ENCODE assay signal across 19 cellular contexts in genomic region chr19:7819337-7819736, GRCh38. TPM values are rescaled to one million over a fixed set of nuclear protein-coding genes. Genes with fewer than 3 reads are reported as not detected.
DNase-seq lines count a peak whose midpoint lies in the region; ATAC-seq, FAIRE-seq and TF ChIP-seq lines count a peak whose summit lies in the region.
"Had no signal": no experiment of that assay in that cellular context is flagged by ENCODE, and none has a peak within 500 bp of the region (broad histone marks: within the 10 kb centered on the region; RNA-seq: fewer than 3 reads in every experiment).

No MANE protein-coding gene starts in this region.

- H3K4me3 ChIP-seq in GM12878, result no peak overlapping the region
- H3K4me3 ChIP-seq: A549 had no signal

- H3K9ac ChIP-seq in GM12878 (ENCODE audit: control insufficient read depth, insufficient read depth, low read length), result no peak overlapping the region

- H4K20me1 ChIP-seq in GM12878 (ENCODE audit: control insufficient read depth, insufficient read depth), result no peaks in the 10 kb centered on the region

- peaks cover 35% of the 10 kb centered on the region for H3K4me1 Mint-ChIP-seq in stimulated activated naive CD8-positive, alpha-beta T cell treated with anti-CD3 and anti-CD28 coated beads, Interleukin-15, amount 100 ng/mL, for 72 hours
- peaks cover 7% of the 10 kb centered on the region for H3K4me1 Mint-ChIP-seq in HFFc6 (ENCODE audit: low read depth)

- peak; percentile 85 for FAIRE-seq in GM12878 (lab: Jason Lieb, UNC)
- FAIRE-seq: A549 had no signal

- in situ Hi-C loops in GM12878 (cut with MboI), result no loop called here

- POLR2A ChIA-PET in GM12878 (lab: Charles Lee), result interaction anchor here (0.6 to 1.4 kb wide), 3 partner anchors 9 to 407 kb away, joined by 3 to 5 read pairs (median 3); no protein-coding TSS in a partner anchor

- no peak; a peak in 2 of 4 replicates for TF ChIP-seq EP300 in GM12878 (IDR thresholded peaks at IDR 0.05; ENCODE audit: borderline replicate concordance in 1 of 2, control insufficient read depth in 1 of 2, low read depth in 2 of 2, low read length in 2 of 2)

- peaks cover 5 to 12% of the 10 kb centered on the region in 2 donors for H3K9me3 Mint-ChIP-seq in stimulated activated naive CD8-positive, alpha-beta T cell treated with anti-CD3 and anti-CD28 coated beads, Interleukin-15, amount 100 ng/mL, for 72 hours
- 0 out of 2 replicates have a peak, but pooled peaks cover 4% of the 10 kb centered on the region for H3K9me3 Mint-ChIP-seq in HFFc6

- H3K4me1 ChIP-seq in GM12878 (ENCODE audit: control insufficient read depth, insufficient read depth, low read length), result peaks cover 24% of the 10 kb centered on the region
- H3K4me1 ChIP-seq: A549 had no signal

- TF ChIP-seq CTCF in GM12878 (IDR thresholded peaks at IDR 0.05 in 2 of 3, conservative IDR thresholded peaks at IDR 0.05 in 1 of 3; ENCODE audit: control insufficient read depth in 2 of 3, extremely low read depth in 1 of 3, insufficient read depth in 1 of 3, low read depth in 3 of 3, low read length in 3 of 3), result no peak
- no peak for TF ChIP-seq CTCF in HFFc6 (IDR thresholded peaks at IDR 0.05)

- SMC1A ChIA-PET in GM12878 (lab: Charles Lee; ENCODE audit: uncharacterized antibody, unreplicated experiment), result interaction anchor here (0.8 to 2.6 kb wide), 7 partner anchors 9 to 97 kb away, joined by 3 to 11 read pairs (median 4); no protein-coding TSS in a partner anchor

- no peaks in the 10 kb centered on the region for H3K79me2 ChIP-seq in GM12878 (ENCODE audit: control insufficient read depth, insufficient read depth, low read length)

- H3K27ac ChIP-seq in GM12878 (ENCODE audit: control insufficient read depth, insufficient read depth), result peak overlapping the region; percentile 41
- H3K27ac ChIP-seq: A549, RWPE1 had no signal

- H3K27ac Mint-ChIP-seq in stimulated activated naive CD8-positive, alpha-beta T cell treated with anti-CD3 and anti-CD28 coated beads, Interleukin-15, amount 100 ng/mL, for 72 hours, result no peak overlapping the region
- no peak overlapping the region for H3K27ac Mint-ChIP-seq in HFFc6
- H3K27ac Mint-ChIP-seq: CD14-positive monocyte had no signal

- no peak overlapping the region for H3K4me2 ChIP-seq in GM12878 (ENCODE audit: control insufficient read depth, insufficient read depth)
- H3K4me2 ChIP-seq: A549 had no signal

- no peak overlapping the region for H3K4me3 Mint-ChIP-seq in stimulated activated naive CD8-positive, alpha-beta T cell treated with anti-CD3 and anti-CD28 coated beads, Interleukin-15, amount 100 ng/mL, for 72 hours
- H3K4me3 Mint-ChIP-seq in HFFc6, result no peak overlapping the region

- peaks cover 17% of the 10 kb centered on the region for H3K9me3 ChIP-seq in GM12878 (replicated peaks; ENCODE audit: control insufficient read depth, insufficient read depth, low read length)
- H3K9me3 ChIP-seq: A549 had no signal

- peak; percentile 60 for ATAC-seq in stimulated activated naive CD8-positive, alpha-beta T cell treated with anti-CD3 and anti-CD28 coated beads, Interleukin-15, amount 100 ng/mL, for 72 hours
- ATAC-seq in stimulated activated naive CD8-positive, alpha-beta T cell treated with anti-CD3 and anti-CD28 coated beads, Interleukin-15, Interleukin-2, amounts not matched to agents 100 U/mL and 50 U/mL, for 24 hours, result no peak
- peak; percentile 72 for ATAC-seq in HG02610 (IDR thresholded peaks at IDR 0.05; ENCODE audit: unreplicated experiment)
- peak; percentile 82 for ATAC-seq in GM12878
- no peak for ATAC-seq in SK-N-SH treated with all-trans-retinoic acid at 6 μM for 48 hours
- ATAC-seq: A549, PC-3 had no signal

- H3K36me3 ChIP-seq in GM12878 (ENCODE audit: control insufficient read depth in 2 of 2, insufficient read depth in 2 of 2, low read length in 1 of 2), result no peaks in the 10 kb centered on the region

- H3K27me3 ChIP-seq in GM12878 (replicated peaks in 1 of 2; ENCODE audit: control insufficient read depth in 2 of 2, insufficient read depth in 2 of 2, low read length in 1 of 2), result no peaks in the 10 kb centered on the region

- no peaks in the 10 kb centered on the region for H3K36me3 Mint-ChIP-seq in HFFc6 (ENCODE audit: low read depth)

- RAD21 ChIA-PET in GM12878 (lab: Charles Lee; ENCODE audit: unreplicated experiment), result interaction anchor here (0.8 to 1.9 kb wide), 3 partner anchors 12 to 251 kb away, joined by 3 to 4 read pairs (median 4); no protein-coding TSS in a partner anchor

- no peak for TF ChIP-seq POLR2A in GM12878 (IDR thresholded peaks at IDR 0.05; ENCODE audit: low read depth, low read length)

- WGBS in GM12878 (ENCODE audit: insufficient coverage, insufficient replicate concordance, low lambda C conversion rate, missing lambda C conversion rate), result 0% methylated on average over 2 of the region's 2 CpGs

- no TSS peak for BruUV-seq in GM12878 (replicated peaks; lab: Mats Ljungman, UMichigan)

- TF ChIP-seq RAD21 in GM12878 (IDR thresholded peaks at IDR 0.05; ENCODE audit: insufficient read depth, low read depth, low read length), result no peak

- CTCF ChIA-PET in GM12878 (lab: Yijun Ruan, JAX), result interaction anchor here (0.5 to 3.1 kb wide), 5 partner anchors 17 to 256 kb away, joined by 3 to 10 read pairs (median 4); no protein-coding TSS in a partner anchor

- intact Hi-C loops in GM12878 (cut with micrococcal nuclease; ENCODE audit: unreplicated experiment), result loop anchor here (2.0 kb wide), 1 partner anchor 19 kb away; no protein-coding TSS in a partner anchor

- no peak overlapping the region for H2AFZ ChIP-seq in GM12878 (ENCODE audit: control insufficient read depth, low read depth, low read length)

- no peak for DNase-seq in stimulated activated naive CD8-positive, alpha-beta T cell treated with anti-CD3 and anti-CD28 coated beads, Interleukin-15, amount 100 ng/mL, for 72 hours
- DNase-seq in stimulated activated naive CD8-positive, alpha-beta T cell treated with anti-CD3 and anti-CD28 coated beads, Interleukin-15, Interleukin-2, amounts not matched to agents 100 U/mL and 50 U/mL, for 24 hours, result no peak
- DNase-seq in GM12878 (ENCODE audit: low read depth, low spot score) (peak; percentile 86), HFFc6 (no peak), GM03348 (ENCODE audit: low spot score) (no peak)
- DNase-seq: COR-L47, H7, NCI-H1417, NCI-H2029, NCI-H2171 treated with DMSO at 0.1 percent for 48 hours, NCI-H748 treated with DMSO at 0.1 percent for 48 hours, PC-3 had no signal

- peaks cover 78% of the 10 kb centered on the region for H3K27me3 Mint-ChIP-seq in stimulated activated naive CD8-positive, alpha-beta T cell treated with anti-CD3 and anti-CD28 coated beads, Interleukin-15, amount 100 ng/mL, for 72 hours
- peaks cover 25% of the 10 kb centered on the region for H3K27me3 Mint-ChIP-seq in HFFc6 (ENCODE audit: insufficient read depth)

RNA-seq across cellular contexts. Expression of gene EVI5L, which starts 10.7 kb away (rescaled TPM):
- 11.0 and 11.1 TPM in 2 replicates for total RNA-seq in GM12878 (2013; cell fraction: nucleolus; rRNA removed)
- total RNA-seq in GM12878 (2014; rRNA removed) (8.2 and 8.8 TPM in 2 replicates), GM12878 (2014; rRNA removed; fragmentation: Illumina TruSeq; extraction: Trizol) (5.7 and 6.4 TPM in 2 replicates), GM12878 (2021) (11.6 and 13.8 TPM in 2 replicates)
- polyA plus RNA-seq in GM12878 (2011; ENCODE audit: low read depth), result 2.1 TPM
- polyA plus RNA-seq in GM12878 (2011; rRNA removed) (1.9 and 4.3 TPM in 2 replicates), GM12878 (2014; fragmentation: Illumina TruSeq; extraction: Trizol) (3.4 and 5.5 TPM in 2 replicates), GM12878 (2014; fragmentation: Nextera tagmentation; extraction: Ambion mirVana) (under 1 TPM; 0.23 to 0.33 TPM), GM12878 (2014; rRNA removed) (10.4 and 10.8 TPM in 2 replicates), GM12878 (2016; fragmentation: Nextera tagmentation; extraction: Ambion mirVana) (1 to 10 TPM; 2.0 to 4.6 TPM)
- polyA plus RNA-seq in GM12878 (2011; cell fraction: cytosol; rRNA removed), result 7.1 and 7.3 TPM in 2 replicates
- 7.9 and 9.6 TPM in 2 replicates for polyA plus RNA-seq in GM12878 (2011; cell fraction: nucleus; rRNA removed)
- polyA plus RNA-seq in GM12878 (2012), result 5.7 and 6.0 TPM in 2 replicates
- 4.2 and 12.3 TPM in 2 replicates for polyA minus RNA-seq in GM12878 (2011; rRNA and poly(A)+ RNA removed)
- polyA minus RNA-seq in GM12878 (2011; cell fraction: cytosol; rRNA and poly(A)+ RNA removed), result 1.3 and 2.2 TPM in 2 replicates
- 4.1 and 6.5 TPM in 2 replicates for polyA minus RNA-seq in GM12878 (2011; cell fraction: nucleus; rRNA and poly(A)+ RNA removed)
- 10 to 100 TPM; 26.4 to 33.0 (median 27.7) TPM for total RNA-seq in HFFc6 (2021; fragmentation: NEBNext Ultra II Directional; extraction: Animal tissue kit (Norgen Biotek cat#: 25700))

RNA-seq across cellular contexts. Expression of gene PRR36, which starts 54.9 kb away (rescaled TPM):
- not detected in 2 replicates for total RNA-seq in GM12878 (2013; cell fraction: nucleolus; rRNA removed)
- total RNA-seq in GM12878 (2014; rRNA removed), result not detected in 2 replicates
- not detected in 2 replicates for total RNA-seq in GM12878 (2014; rRNA removed; fragmentation: Illumina TruSeq; extraction: Trizol)
- total RNA-seq in GM12878 (2021), result 0.11 TPM in 1 of 2 replicates, not detected in the other
- polyA plus RNA-seq in GM12878 (2011; ENCODE audit: low read depth), result not detected
- not detected in 2 replicates for polyA plus RNA-seq in GM12878 (2011; rRNA removed)
- polyA plus RNA-seq in GM12878 (2011; cell fraction: cytosol; rRNA removed), result not detected in 2 replicates
- polyA plus RNA-seq in GM12878 (2011; cell fraction: nucleus; rRNA removed), result 0.03 TPM in 1 of 2 replicates, not detected in the other
- 0.08 and 0.14 TPM in 2 replicates for polyA plus RNA-seq in GM12878 (2012)
- polyA plus RNA-seq in GM12878 (2014; fragmentation: Illumina TruSeq; extraction: Trizol), result not detected in 2 replicates
- polyA plus RNA-seq in GM12878 (2014; fragmentation: Nextera tagmentation; extraction: Ambion mirVana), result not detected
- polyA plus RNA-seq in GM12878 (2014; rRNA removed), result 0.04 TPM in 1 of 2 replicates, not detected in the other
- polyA plus RNA-seq in GM12878 (2016; fragmentation: Nextera tagmentation; extraction: Ambion mirVana), result not detected
- polyA minus RNA-seq in GM12878 (2011; rRNA and poly(A)+ RNA removed), result not detected in 2 replicates
- polyA minus RNA-seq in GM12878 (2011; cell fraction: cytosol; rRNA and poly(A)+ RNA removed), result not detected in 2 replicates
- not detected in 2 replicates for polyA minus RNA-seq in GM12878 (2011; cell fraction: nucleus; rRNA and poly(A)+ RNA removed)
- total RNA-seq in HFFc6 (2021; fragmentation: NEBNext Ultra II Directional; extraction: Animal tissue kit (Norgen Biotek cat#: 25700)), result under 1 TPM in 4 of 6 experiments, not detected in 2; 0.05 to 0.18 (median 0.09) TPM
- total RNA-seq: Daoy, NCI-H460 had no signal
- polyA plus RNA-seq: CD14-positive monocyte had no signal

RNA-seq across cellular contexts. Expression of gene CLEC4M, which starts 56.3 kb away (rescaled TPM):
- not detected in 2 replicates for total RNA-seq in GM12878 (2013; cell fraction: nucleolus; rRNA removed)
- total RNA-seq in GM12878 (2014; rRNA removed) (0.11 and 0.44 TPM in 2 replicates), GM12878 (2014; rRNA removed; fragmentation: Illumina TruSeq; extraction: Trizol) (0.18 and 0.32 TPM in 2 replicates), GM12878 (2021) (0.16 and 0.31 TPM in 2 replicates)
- 0.16 TPM for polyA plus RNA-seq in GM12878 (2011; ENCODE audit: low read depth)
- polyA plus RNA-seq in GM12878 (2011; rRNA removed) (not detected in 2 replicates), GM12878 (2014; fragmentation: Illumina TruSeq; extraction: Trizol) (0.12 and 0.17 TPM in 2 replicates), GM12878 (2014; fragmentation: Nextera tagmentation; extraction: Ambion mirVana) (under 1 TPM; 0.38 to 0.42 TPM), GM12878 (2014; rRNA removed) (0.37 and 0.60 TPM in 2 replicates), GM12878 (2016; fragmentation: Nextera tagmentation; extraction: Ambion mirVana) (under 1 TPM; 0.23 to 0.25 TPM)
- polyA plus RNA-seq in GM12878 (2011; cell fraction: cytosol; rRNA removed), result not detected in 2 replicates
- 0.21 and 0.28 TPM in 2 replicates for polyA plus RNA-seq in GM12878 (2011; cell fraction: nucleus; rRNA removed)
- 0.12 and 0.20 TPM in 2 replicates for polyA plus RNA-seq in GM12878 (2012)
- polyA minus RNA-seq in GM12878 (2011; rRNA and poly(A)+ RNA removed), result not detected in 2 replicates
- not detected in 2 replicates for polyA minus RNA-seq in GM12878 (2011; cell fraction: cytosol; rRNA and poly(A)+ RNA removed)
- not detected in 2 replicates for polyA minus RNA-seq in GM12878 (2011; cell fraction: nucleus; rRNA and poly(A)+ RNA removed)
- total RNA-seq in HFFc6 (2021; fragmentation: NEBNext Ultra II Directional; extraction: Animal tissue kit (Norgen Biotek cat#: 25700)), result not detected
- total RNA-seq: Daoy, H7, PC-3 had no signal
- polyA plus RNA-seq: A549, CD14-positive monocyte had no signal

Comparison
In these comparisons a context has a peak if more than half of its experiments do, and no peak if none do; other contexts are left out.
1. ATAC-seq: peak in stimulated activated naive CD8-positive, alpha-beta T cell treated with anti-CD3 and anti-CD28 coated beads, Interleukin-15, amount 100 ng/mL, for 72 hours (single experiment), HG02610 (single experiment) and GM12878 (single experiment); none in stimulated activated naive CD8-positive, alpha-beta T cell treated with anti-CD3 and anti-CD28 coated beads, Interleukin-15, Interleukin-2, amounts not matched to agents 100 U/mL and 50 U/mL, for 24 hours (single experiment) and SK-N-SH treated with all-trans-retinoic acid at 6 μM for 48 hours (single experiment).